Comparison of ENCODE assay signal across 9 cellular contexts in genomic region chr9:20640331-20641187, GRCh38. TPM values are rescaled to one million over a fixed set of nuclear protein-coding genes. Genes with fewer than 3 reads are reported as not detected.
DNase-seq lines count a peak whose midpoint lies in the region; ATAC-seq, FAIRE-seq and TF ChIP-seq lines count a peak whose summit lies in the region.
"Had no signal": no experiment of that assay in that cellular context is flagged by ENCODE, and none has a peak within 500 bp of the region (broad histone marks: within the 10 kb centered on the region; RNA-seq: fewer than 3 reads in every experiment).

No MANE protein-coding gene starts in this region.

- H3K9ac ChIP-seq in MM.1S (ENCODE audit: low read length), result no peak overlapping the region

- intact Hi-C loops in activated CD4-positive, alpha-beta T cell treated with anti-CD3 and anti-CD28 coated beads, Interleukin-2, amount 10 ng/mL, durations not matched to agents 24 days and 14 days (cut with micrococcal nuclease), result no loop called here

- H2AFZ ChIP-seq in MM.1S (ENCODE audit: low read length), result 0 out of 2 replicates have a peak overlapping the region, but pooled peaks have one; percentile 26

- no peak overlapping the region; the same call in 1 of the 2 replicates for H3K4me2 ChIP-seq in MM.1S (ENCODE audit: low read depth, low read length)

- no peaks in the 10 kb centered on the region for H3K79me2 ChIP-seq in MM.1S (ENCODE audit: low read length)

- DNase-seq in H54 (ENCODE audit: insufficient read length, low spot score) (no peak), MM.1S (peak; percentile 62), cortex of kidney (lab: John Stamatoyannopoulos, UW) (no peak), type B pancreatic cell (ENCODE audit: extremely low spot score, unreplicated experiment) (no peak)
- DNase-seq in activated CD4-positive, alpha-beta T cell treated with anti-CD3 and anti-CD28 coated beads, Interleukin-2, amount 10 ng/mL, durations not matched to agents 24 days and 14 days, result peak; percentile 84
- DNase-seq in effector CD4-positive, alpha-beta T cell, result peak; percentile 67
- DNase-seq in stimulated activated CD4-positive, alpha-beta T cell treated with anti-CD3 and anti-CD28 coated beads, Interleukin-12 subunit alpha, Interleukin-12 subunit beta, amount 100 ng/mL, for 24 hours (ENCODE audit: low read depth in 2 of 2), result peak; percentile 57 to 76

- no peaks in the 10 kb centered on the region for H3K27me3 ChIP-seq in MM.1S (replicated peaks; ENCODE audit: insufficient read depth, low read length)
- H3K27me3 ChIP-seq: SJSA1 had no signal

- peaks cover 15% of the 10 kb centered on the region for H3K27me3 Mint-ChIP-seq in activated CD4-positive, alpha-beta T cell treated with anti-CD3 and anti-CD28 coated beads, Interleukin-2, amount 10 ng/mL, durations not matched to agents 24 days and 14 days
- H3K27me3 Mint-ChIP-seq in type B pancreatic cell, result no peaks in the 10 kb centered on the region

- H3F3A ChIP-seq in MM.1S (ENCODE audit: insufficient read depth, low read length), result no peaks in the 10 kb centered on the region

- ATAC-seq in GM18498 (IDR thresholded peaks at IDR 0.05; ENCODE audit: unreplicated experiment), result peak; percentile 89

- FAIRE-seq in H54 (lab: Jason Lieb, UNC), result peak; percentile 53

- no peak for TF ChIP-seq POLR2A in H54 (IDR thresholded peaks at IDR 0.05; ENCODE audit: low read depth, low read length)

- H3K4me1 ChIP-seq in MM.1S (ENCODE audit: low read length), result no peaks in the 10 kb centered on the region
- H3K4me1 ChIP-seq: SJSA1 had no signal

- peaks cover 11% of the 10 kb centered on the region for H3K4me1 Mint-ChIP-seq in activated CD4-positive, alpha-beta T cell treated with anti-CD3 and anti-CD28 coated beads, Interleukin-2, amount 10 ng/mL, durations not matched to agents 24 days and 14 days
- peaks cover 6% of the 10 kb centered on the region for H3K4me1 Mint-ChIP-seq in type B pancreatic cell (ENCODE audit: unreplicated experiment)

- peak overlapping the region; percentile 15 for H3K4me3 Mint-ChIP-seq in activated CD4-positive, alpha-beta T cell treated with anti-CD3 and anti-CD28 coated beads, Interleukin-2, amount 10 ng/mL, durations not matched to agents 24 days and 14 days
- H3K4me3 Mint-ChIP-seq in type B pancreatic cell, result no peak overlapping the region

- no peaks in the 10 kb centered on the region for H3K9me3 Mint-ChIP-seq in activated CD4-positive, alpha-beta T cell treated with anti-CD3 and anti-CD28 coated beads, Interleukin-2, amount 10 ng/mL, durations not matched to agents 24 days and 14 days
- H3K9me3 Mint-ChIP-seq in type B pancreatic cell, result peaks cover 5% of the 10 kb centered on the region

- H3K36me3 Mint-ChIP-seq in activated CD4-positive, alpha-beta T cell treated with anti-CD3 and anti-CD28 coated beads, Interleukin-2, amount 10 ng/mL, durations not matched to agents 24 days and 14 days (ENCODE audit: low read depth), result no peaks in the 10 kb centered on the region
- H3K36me3 Mint-ChIP-seq in type B pancreatic cell, result no peaks in the 10 kb centered on the region

- TF ChIP-seq CTCF in MM.1S (IDR thresholded peaks at IDR 0.05; ENCODE audit: low read length) (no peak), type B pancreatic cell (conservative IDR thresholded peaks at IDR 0.05) (no peak)

- no peaks in the 10 kb centered on the region for H4K20me1 ChIP-seq in MM.1S (ENCODE audit: insufficient read depth, low read length)

- H3K36me3 ChIP-seq in MM.1S (replicated peaks; ENCODE audit: insufficient read depth, low read length), result no peaks in the 10 kb centered on the region
- H3K36me3 ChIP-seq: SJSA1 had no signal

- no peak overlapping the region for H3K4me3 ChIP-seq in MM.1S (ENCODE audit: low read length)
- H3K4me3 ChIP-seq: SJSA1 had no signal

- H3K27ac ChIP-seq in MM.1S (ENCODE audit: low read length), result no peak overlapping the region
- H3K27ac ChIP-seq: SJSA1 had no signal

- H3K9me3 ChIP-seq in MM.1S (replicated peaks; ENCODE audit: insufficient read depth, low read length), result no peaks in the 10 kb centered on the region
- H3K9me3 ChIP-seq: SJSA1 had no signal

- H3K9me2 ChIP-seq in MM.1S (replicated peaks; ENCODE audit: insufficient read depth, low read length), result no peaks in the 10 kb centered on the region

- peak overlapping the region; percentile 14 for H3K27ac Mint-ChIP-seq in activated CD4-positive, alpha-beta T cell treated with anti-CD3 and anti-CD28 coated beads, Interleukin-2, amount 10 ng/mL, durations not matched to agents 24 days and 14 days
- H3K27ac Mint-ChIP-seq in type B pancreatic cell, result no peak overlapping the region

RNA-seq across cellular contexts. Expression of gene MLLT3, which starts 18.3 kb away (rescaled TPM):
- 26.5 and 27.8 TPM in 2 replicates for total RNA-seq in activated CD4-positive, alpha-beta T cell treated with anti-CD3 and anti-CD28 coated beads, Interleukin-2, amount 10 ng/mL, durations not matched to agents 24 days and 14 days
- total RNA-seq in type B pancreatic cell (ENCODE audit: low replicate concordance), result 44.2 and 50.0 TPM in 2 replicates

RNA-seq across cellular contexts. Expression of gene FOCAD, which starts 43.5 kb away (rescaled TPM):
- total RNA-seq in activated CD4-positive, alpha-beta T cell treated with anti-CD3 and anti-CD28 coated beads, Interleukin-2, amount 10 ng/mL, durations not matched to agents 24 days and 14 days, result 32.0 and 36.4 TPM in 2 replicates
- 46.1 and 51.0 TPM in 2 replicates for total RNA-seq in type B pancreatic cell (ENCODE audit: low replicate concordance)

Comparison
In these comparisons a context has a peak if more than half of its experiments do, and no peak if none do; other contexts are left out.
1. DNase-seq: peak in MM.1S (single experiment), activated CD4-positive, alpha-beta T cell treated with anti-CD3 and anti-CD28 coated beads, Interleukin-2, amount 10 ng/mL, durations not matched to agents 24 days and 14 days (single experiment), effector CD4-positive, alpha-beta T cell (single experiment) and stimulated activated CD4-positive, alpha-beta T cell treated with anti-CD3 and anti-CD28 coated beads, Interleukin-12 subunit alpha, Interleukin-12 subunit beta, amount 100 ng/mL, for 24 hours (2 of 2); none in H54 (single experiment), cortex of kidney (single experiment) and type B pancreatic cell (single experiment).